Comparison of ENCODE assay signal across 27 cellular contexts in the genomic region with DNA sequence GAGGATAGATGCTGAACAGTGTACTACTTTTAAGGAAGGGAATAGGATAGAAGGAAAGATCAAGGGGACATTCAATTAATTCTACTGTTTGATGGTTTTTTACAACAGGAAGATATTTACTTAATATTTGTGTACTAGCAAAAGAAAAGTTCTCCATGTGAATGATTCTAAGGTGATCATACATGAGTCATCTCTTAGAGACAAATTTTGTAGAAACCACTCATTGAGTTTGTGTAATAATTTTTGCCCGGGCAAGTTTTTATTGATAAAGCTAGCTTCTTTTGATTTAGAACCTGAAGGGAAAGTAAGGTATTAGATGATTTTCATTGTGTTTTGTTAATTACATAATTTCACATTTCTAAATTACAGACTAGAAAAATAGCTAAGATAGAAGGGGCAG.
"Had no signal": no experiment of that assay in that cellular context is flagged by ENCODE, and none has a peak within 500 bp of the region (broad histone marks: within the 10 kb centered on the region; RNA-seq: fewer than 3 reads in every experiment).

No MANE protein-coding gene starts in this region.

- H2AFZ ChIP-seq: neural progenitor cell, parathyroid adenoma had no signal

- H3K4me1 Mint-ChIP-seq: nephron; neural progenitor cell; stimulated activated effector memory CD8-positive, alpha-beta T cell treated with anti-CD3 and anti-CD28 coated beads, Interleukin-12 subunit alpha, Interleukin-12 subunit beta, amount 100 ng/mL, for 72 hours; stimulated activated naive B cell treated with anti-CD40 and anti-IgM and Interleukin-4, amounts not matched to agents 10 μg/mL and 1 μg/mL and 100 μg/mL, for 72 hours had no signal

- H3K4me3 Mint-ChIP-seq: nephron; neural progenitor cell; stimulated activated effector memory CD8-positive, alpha-beta T cell treated with anti-CD3 and anti-CD28 coated beads, Interleukin-12 subunit alpha, Interleukin-12 subunit beta, amount 100 ng/mL, for 72 hours; stimulated activated naive B cell treated with anti-CD40 and anti-IgM and Interleukin-4, amounts not matched to agents 10 μg/mL and 1 μg/mL and 100 μg/mL, for 72 hours; stimulated activated naive CD8-positive, alpha-beta T cell treated with anti-CD3 and anti-CD28 coated beads, Interleukin-15, Interleukin-2, amounts not matched to agents 100 ng/mL and 50 ng/mL, for 24 hours had no signal

- DNase-seq: occipital lobe; ovary; posterior cingulate gyrus; psoas muscle; right cardiac atrium; right lobe of liver; sigmoid colon; small intestine; stimulated activated CD4-positive, alpha-beta T cell treated with anti-CD3 and anti-CD28 coated beads, Interleukin-15, amount 100 ng/mL, for 24 hours; stimulated activated CD4-positive, alpha-beta T cell treated with anti-CD3 and anti-CD28 coated beads, Interleukin-2, amount 100 ng/mL, for 24 hours; stimulated activated CD4-positive, alpha-beta T cell treated with anti-CD3 and anti-CD28 coated beads, Interleukin-2, amount 100 ng/mL, for 48 hours; stimulated activated CD4-positive, alpha-beta T cell treated with anti-CD3 and anti-CD28 coated beads, Interleukin-4, amount 100 ng/mL, for 24 hours; stimulated activated naive B cell treated with anti-CD40 and anti-IgM and Interleukin-4, amounts not matched to agents 10 μg/mL and 1 μg/mL and 100 μg/mL, for 72 hours; stimulated activated naive CD4-positive, alpha-beta T cell treated with Interleukin-2 at 50 U/mL for 16 hours; stomach; thyroid gland; trophoblast cell; upper lobe of left lung had no signal

- H3K4me3 ChIP-seq: neural progenitor cell, ovary, psoas muscle, right lobe of liver, sigmoid colon, stomach, thoracic aorta, thyroid gland, tibial nerve, upper lobe of left lung, vagina had no signal

- H3K36me3 ChIP-seq: neural progenitor cell, ovary, right lobe of liver, sigmoid colon, stomach, thoracic aorta, thyroid gland, tibial nerve, upper lobe of left lung, vagina had no signal

- H3K4me1 ChIP-seq: neural progenitor cell, parathyroid adenoma, psoas muscle, right lobe of liver, sigmoid colon, stomach, thyroid gland, tibial nerve, upper lobe of left lung, vagina had no signal

- H3K27me3 Mint-ChIP-seq: stimulated activated naive CD8-positive, alpha-beta T cell treated with anti-CD3 and anti-CD28 coated beads, Interleukin-15, Interleukin-2, amounts not matched to agents 100 ng/mL and 50 ng/mL, for 24 hours had no signal

- H3K36me3 Mint-ChIP-seq: neural progenitor cell; stimulated activated effector memory CD8-positive, alpha-beta T cell treated with anti-CD3 and anti-CD28 coated beads, Interleukin-12 subunit alpha, Interleukin-12 subunit beta, amount 100 ng/mL, for 72 hours; stimulated activated naive B cell treated with anti-CD40 and anti-IgM and Interleukin-4, amounts not matched to agents 10 μg/mL and 1 μg/mL and 100 μg/mL, for 72 hours had no signal

- H3K9me3 ChIP-seq: ovary, right lobe of liver, sigmoid colon, thyroid gland, vagina had no signal

- ATAC-seq: psoas muscle; right cardiac atrium; right lobe of liver; stimulated activated effector memory CD8-positive, alpha-beta T cell treated with anti-CD3 and anti-CD28 coated beads, Interleukin-12 subunit alpha, Interleukin-12 subunit beta, amount 100 ng/mL, for 72 hours; stimulated activated naive B cell treated with anti-CD40 and anti-IgM and Interleukin-4, amounts not matched to agents 10 μg/mL and 1 μg/mL and 100 μg/mL, for 72 hours had no signal

- H3K27ac ChIP-seq: neural progenitor cell, ovary, parathyroid adenoma, psoas muscle, right lobe of liver, sigmoid colon, stomach, thoracic aorta, thyroid gland, tibial nerve, upper lobe of left lung, vagina had no signal

- H3K79me2 ChIP-seq: parathyroid adenoma had no signal

- H3K27ac Mint-ChIP-seq: nephron; neural progenitor cell; progenitor cell of endocrine pancreas; stimulated activated effector memory CD8-positive, alpha-beta T cell treated with anti-CD3 and anti-CD28 coated beads, Interleukin-12 subunit alpha, Interleukin-12 subunit beta, amount 100 ng/mL, for 72 hours; stimulated activated naive B cell treated with anti-CD40 and anti-IgM and Interleukin-4, amounts not matched to agents 10 μg/mL and 1 μg/mL and 100 μg/mL, for 72 hours; stimulated activated naive CD8-positive, alpha-beta T cell treated with anti-CD3 and anti-CD28 coated beads, Interleukin-15, Interleukin-2, amounts not matched to agents 100 ng/mL and 50 ng/mL, for 24 hours had no signal

- H3K27me3 ChIP-seq: neural progenitor cell, ovary, right lobe of liver, sigmoid colon, stomach, thyroid gland, tibial nerve, upper lobe of left lung, vagina had no signal

- H3K9ac ChIP-seq: neural progenitor cell, parathyroid adenoma had no signal

- H3K4me2 ChIP-seq: neural progenitor cell had no signal
